Comparison of ENCODE assay signal across 26 cellular contexts in the genomic region with DNA sequence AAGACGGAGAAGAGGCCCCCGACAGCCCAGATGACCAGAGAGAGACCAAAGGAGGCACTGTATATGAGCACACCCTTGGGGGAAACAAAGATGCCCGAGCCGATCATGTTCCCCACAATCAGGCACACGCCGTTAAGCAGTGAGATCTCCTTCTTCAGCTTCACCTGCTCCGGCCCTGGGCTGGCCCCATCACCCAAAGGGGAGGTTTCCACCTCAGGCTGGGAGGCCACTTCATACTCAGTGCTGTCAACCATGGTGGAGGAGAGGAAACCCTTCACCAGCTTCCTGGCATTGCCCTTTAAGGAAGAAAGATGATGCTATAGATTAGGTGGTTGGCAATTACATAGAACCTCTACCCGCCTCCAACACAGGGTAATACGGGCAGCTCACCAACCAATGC. TPM values are rescaled to one million over a fixed set of nuclear protein-coding genes. Genes with fewer than 3 reads are reported as not detected.
DNase-seq lines count a peak whose midpoint lies in the region; ATAC-seq and TF ChIP-seq lines count a peak whose summit lies in the region.
"Had no signal": no experiment of that assay in that cellular context is flagged by ENCODE, and none has a peak within 500 bp of the region (broad histone marks: within the 10 kb centered on the region; RNA-seq: fewer than 3 reads in every experiment).

No MANE protein-coding gene starts in this region.

- POLR2A ChIA-PET in activated B cell treated with CpG ODN at 0.5 μM for 24 hours (lab: Charles Lee): interaction anchor here (0.8 to 5.0 kb wide), 10 partner anchors 10 to 252 kb away, joined by 3 to 69 read pairs (median 8); a partner anchor contains a TSS

- CTCF ChIA-PET in activated B cell treated with CpG ODN at 0.5 μM for 24 hours (lab: Charles Lee): interaction anchor here (0.6 to 0.8 kb wide), 3 partner anchors 32 to 1390 kb away, joined by 3 to 4 read pairs (median 3); a partner anchor contains a TSS

- H3K9me3 Mint-ChIP-seq in natural killer cell treated with Interleukin-12 subunit alpha and Interleukin-12 subunit beta and Interleukin-15 and Interleukin-18, amount 100 ng/mL, for 72 hours: no peaks in the 10 kb centered on the region
- H3K9me3 Mint-ChIP-seq in natural killer cell (no peaks in the 10 kb centered on the region), activated B cell treated with CpG ODN at 0.5 μM for 24 hours (no peaks in the 10 kb centered on the region), naive B cell (peaks cover 0 to 2% (median 0%) of the 10 kb centered on the region in 7 donors)
- H3K9me3 Mint-ChIP-seq: activated naive CD8-positive, alpha-beta T cell treated with anti-CD3 and anti-CD28 coated beads, Interleukin-2, amount 10 ng/mL, durations not matched to agents 7 days and 5 days; CD8-positive, alpha-beta T cell had no signal

- no peaks in the 10 kb centered on the region for H3K36me3 Mint-ChIP-seq in natural killer cell treated with Interleukin-12 subunit alpha and Interleukin-12 subunit beta and Interleukin-15 and Interleukin-18, amount 100 ng/mL, for 72 hours
- no peaks in the 10 kb centered on the region for H3K36me3 Mint-ChIP-seq in natural killer cell
- no peaks in the 10 kb centered on the region for H3K36me3 Mint-ChIP-seq in activated B cell treated with CpG ODN at 0.5 μM for 24 hours (ENCODE audit: low read depth)
- no peaks in the 10 kb centered on the region for H3K36me3 Mint-ChIP-seq in naive B cell
- H3K36me3 Mint-ChIP-seq: activated naive CD8-positive, alpha-beta T cell treated with anti-CD3 and anti-CD28 coated beads, Interleukin-2, amount 10 ng/mL, durations not matched to agents 7 days and 5 days; CD8-positive, alpha-beta T cell had no signal

- H3K4me3 Mint-ChIP-seq in natural killer cell treated with Interleukin-12 subunit alpha and Interleukin-12 subunit beta and Interleukin-15 and Interleukin-18, amount 100 ng/mL, for 72 hours: no peak overlapping the region
- H3K4me3 Mint-ChIP-seq in natural killer cell (no peak overlapping the region), activated B cell treated with CpG ODN at 0.5 μM for 24 hours (peak overlapping the region; percentile 59), naive B cell (peak overlapping the region in 7 of 8 donors; percentile 30 to 82 (median 62))
- H3K4me3 Mint-ChIP-seq: activated naive CD8-positive, alpha-beta T cell treated with anti-CD3 and anti-CD28 coated beads, Interleukin-2, amount 10 ng/mL, durations not matched to agents 7 days and 5 days; CD8-positive, alpha-beta T cell had no signal

- no peak for DNase-seq in natural killer cell treated with Interleukin-12 subunit alpha and Interleukin-12 subunit beta and Interleukin-15 and Interleukin-18, amount 100 ng/mL, for 72 hours (ENCODE audit: low spot score)
- no peak for DNase-seq in natural killer cell
- DNase-seq in activated B cell treated with CpG ODN at 0.5 μM for 24 hours: no peak
- DNase-seq in naive B cell: no peak
- DNase-seq in NCI-H345 treated with DMSO at 0.1 percent for 48 hours (lab: John Stamatoyannopoulos, UW; ENCODE audit: unreplicated experiment): no peak
- no peak for DNase-seq in NCI-H2227 (lab: John Stamatoyannopoulos, UW; ENCODE audit: unreplicated experiment)
- DNase-seq: activated CD4-positive, alpha-beta T cell treated with anti-CD3 and anti-CD28 coated beads, Interleukin-2, amount 50 U/mL, for 48 hours; activated CD4-positive, CD25-positive, alpha-beta regulatory T cell treated with anti-CD3 and anti-CD28 coated beads, Interleukin-2, amount 50 U/mL, for 72 hours; activated gamma-delta T cell treated with Interleukin-2 at 50 U/mL for 16 hours; activated naive CD8-positive, alpha-beta T cell treated with anti-CD3 and anti-CD28 coated beads, Interleukin-2, amount 10 ng/mL, durations not matched to agents 7 days and 5 days; activated T-cell treated with anti-CD3 and anti-CD28 coated beads, Interleukin-2, amount 50 U/mL, for 48 hours; aorta; CD8-positive, alpha-beta T cell; DMS 273 treated with DMSO at 0.1 percent for 48 hours; EL; left lung; NCI-H1092; NCI-H1694; nucleus accumbens; psoas muscle; SHP77; sigmoid colon; stimulated activated CD4-positive, alpha-beta T cell treated with anti-CD3 and anti-CD28 coated beads, Interleukin-4, amount 100 ng/mL, for 24 hours; T-helper 2 cell had no signal

- no peak overlapping the region for H3K27ac Mint-ChIP-seq in natural killer cell treated with Interleukin-12 subunit alpha and Interleukin-12 subunit beta and Interleukin-15 and Interleukin-18, amount 100 ng/mL, for 72 hours
- H3K27ac Mint-ChIP-seq in natural killer cell (no peak overlapping the region), activated B cell treated with CpG ODN at 0.5 μM for 24 hours (peak overlapping the region; percentile 96), naive B cell (peak overlapping the region; percentile 27 to 98 (median 77))
- H3K27ac Mint-ChIP-seq: activated naive CD8-positive, alpha-beta T cell treated with anti-CD3 and anti-CD28 coated beads, Interleukin-2, amount 10 ng/mL, durations not matched to agents 7 days and 5 days; CD8-positive, alpha-beta T cell had no signal

- intact Hi-C loops in natural killer cell (cut with micrococcal nuclease) (no loop called here), activated B cell treated with CpG ODN at 0.5 μM for 24 hours (cut with micrococcal nuclease) (no loop called here)

- no peak for TF ChIP-seq CTCF in natural killer cell (IDR thresholded peaks at IDR 0.05)
- TF ChIP-seq CTCF in activated B cell treated with CpG ODN at 0.5 μM for 24 hours (IDR thresholded peaks at IDR 0.05): no peak

- peak; percentile 17 to 36 for ATAC-seq in natural killer cell treated with Interleukin-12 subunit alpha and Interleukin-12 subunit beta and Interleukin-15 and Interleukin-18, amount 100 ng/mL, for 72 hours
- ATAC-seq in natural killer cell: no peak
- peak; percentile 9 for ATAC-seq in activated B cell treated with CpG ODN at 0.5 μM for 24 hours (ENCODE audit: low read depth)
- ATAC-seq in naive B cell (ENCODE audit: low read depth in 2 of 2): no peak
- no peak for ATAC-seq in HG02840 (IDR thresholded peaks at IDR 0.05; ENCODE audit: low FRiP score, unreplicated experiment)
- no peak for ATAC-seq in GM18520 (IDR thresholded peaks at IDR 0.05; ENCODE audit: unreplicated experiment)
- ATAC-seq: CD8-positive, alpha-beta T cell; left lung; psoas muscle had no signal

- no peaks in the 10 kb centered on the region for H3K4me1 Mint-ChIP-seq in natural killer cell treated with Interleukin-12 subunit alpha and Interleukin-12 subunit beta and Interleukin-15 and Interleukin-18, amount 100 ng/mL, for 72 hours (ENCODE audit: low read depth in 2 of 2)
- H3K4me1 Mint-ChIP-seq in natural killer cell (no peaks in the 10 kb centered on the region), activated B cell treated with CpG ODN at 0.5 μM for 24 hours (peaks cover 75% of the 10 kb centered on the region), naive B cell (peaks cover 41 to 83% (median 59%) of the 10 kb centered on the region in 3 donors)

- peaks cover 11 to 15% of the 10 kb centered on the region in 2 donors for H3K27me3 Mint-ChIP-seq in natural killer cell treated with Interleukin-12 subunit alpha and Interleukin-12 subunit beta and Interleukin-15 and Interleukin-18, amount 100 ng/mL, for 72 hours
- H3K27me3 Mint-ChIP-seq in natural killer cell (ENCODE audit: low read depth in 2 of 2) (peaks cover 8% of the 10 kb centered on the region in 2 donors), activated B cell treated with CpG ODN at 0.5 μM for 24 hours (no peaks in the 10 kb centered on the region), naive B cell (no peaks in the 10 kb centered on the region)

RNA-seq across cellular contexts. Expression of a gene that starts 2.1 kb away (rescaled TPM):
- total RNA-seq in natural killer cell treated with Interleukin-12 subunit alpha and Interleukin-12 subunit beta and Interleukin-15 and Interleukin-18, amount 100 ng/mL, for 72 hours: under 1 TPM; 0.36 to 0.59 TPM
- 10 to 100 TPM in 1 of 3 donors, 1 to 10 TPM in 2; 4.3 to 16.8 (median 9.6) TPM for total RNA-seq in natural killer cell
- total RNA-seq in activated B cell treated with CpG ODN at 0.5 μM for 24 hours: 30.8 and 33.7 TPM in 2 replicates
- polyA plus RNA-seq in naive B cell (ENCODE audit: low read depth in 6 of 6): 10 to 100 TPM; 16.2 to 78.3 (median 28.7) TPM

RNA-seq across cellular contexts. Expression of a gene that starts 16.5 kb away (rescaled TPM):
- total RNA-seq in natural killer cell treated with Interleukin-12 subunit alpha and Interleukin-12 subunit beta and Interleukin-15 and Interleukin-18, amount 100 ng/mL, for 72 hours: 100 to 1,000 TPM; 116 to 134 TPM
- total RNA-seq in natural killer cell (10 to 100 TPM; 40.5 to 42.0 (median 41.6) TPM), activated B cell treated with CpG ODN at 0.5 μM for 24 hours (142 and 150 TPM in 2 replicates)
- 100 to 1,000 TPM in 5 of 6 donors, 10 to 100 TPM in 1; 75.0 to 232 (median 186) TPM for polyA plus RNA-seq in naive B cell (ENCODE audit: low read depth in 6 of 6)

RNA-seq across cellular contexts. Expression of a gene that starts 23.2 kb away (rescaled TPM):
- total RNA-seq in natural killer cell treated with Interleukin-12 subunit alpha and Interleukin-12 subunit beta and Interleukin-15 and Interleukin-18, amount 100 ng/mL, for 72 hours: 1 to 10 TPM; 3.7 to 8.0 TPM
- total RNA-seq in natural killer cell (1 to 10 TPM; 1.2 to 1.7 (median 1.4) TPM), activated B cell treated with CpG ODN at 0.5 μM for 24 hours (3.4 and 4.1 TPM in 2 replicates)
- not detected for polyA plus RNA-seq in naive B cell (ENCODE audit: low read depth in 6 of 6)

RNA-seq across cellular contexts. Expression of a gene that starts 46.7 kb away (rescaled TPM):
- 100 to 1,000 TPM; 103 to 112 TPM for total RNA-seq in natural killer cell treated with Interleukin-12 subunit alpha and Interleukin-12 subunit beta and Interleukin-15 and Interleukin-18, amount 100 ng/mL, for 72 hours
- 100 to 1,000 TPM; 121 to 143 (median 125) TPM for total RNA-seq in natural killer cell
- total RNA-seq in activated B cell treated with CpG ODN at 0.5 μM for 24 hours: 174 and 190 TPM in 2 replicates
- 10 to 100 TPM; 56.9 to 83.5 (median 74.4) TPM for polyA plus RNA-seq in naive B cell (ENCODE audit: low read depth in 6 of 6)

RNA-seq across cellular contexts. Expression of a gene that starts 58.4 kb away (rescaled TPM):
- 10 to 100 TPM; 53.4 to 60.4 TPM for total RNA-seq in natural killer cell treated with Interleukin-12 subunit alpha and Interleukin-12 subunit beta and Interleukin-15 and Interleukin-18, amount 100 ng/mL, for 72 hours
- total RNA-seq in natural killer cell (100 to 1,000 TPM in 2 of 3 donors, 10 to 100 TPM in 1; 97.8 to 118 (median 102) TPM), activated B cell treated with CpG ODN at 0.5 μM for 24 hours (83.2 and 83.3 TPM in 2 replicates)
- 100 to 1,000 TPM in 3 of 6 donors, 10 to 100 TPM in 3; 72.7 to 125 (median 92.6) TPM for polyA plus RNA-seq in naive B cell (ENCODE audit: low read depth in 6 of 6)

Comparison
In these comparisons a context has a peak if more than half of its experiments do, and no peak if none do; other contexts are left out.
1. ATAC-seq: peak in natural killer cell treated with Interleukin-12 subunit alpha and Interleukin-12 subunit beta and Interleukin-15 and Interleukin-18, amount 100 ng/mL, for 72 hours (2 of 2) and activated B cell treated with CpG ODN at 0.5 μM for 24 hours (single experiment); none in natural killer cell (0 of 3), naive B cell (0 of 2), HG02840 (single experiment) and GM18520 (single experiment).
2. H3K27ac Mint-ChIP-seq: peak in activated B cell treated with CpG ODN at 0.5 μM for 24 hours (single experiment) and naive B cell (6 of 6); none in natural killer cell treated with Interleukin-12 subunit alpha and Interleukin-12 subunit beta and Interleukin-15 and Interleukin-18, amount 100 ng/mL, for 72 hours (0 of 2) and natural killer cell (0 of 2).
3. H3K4me3 Mint-ChIP-seq: peak in activated B cell treated with CpG ODN at 0.5 μM for 24 hours (single experiment) and naive B cell (7 of 8); none in natural killer cell treated with Interleukin-12 subunit alpha and Interleukin-12 subunit beta and Interleukin-15 and Interleukin-18, amount 100 ng/mL, for 72 hours (single experiment) and natural killer cell (single experiment).